In genomic region chr2:32932825-32933755, GRCh38 we compare ENCODE assay signal across 28 cellular contexts. TPM values are rescaled to one million over a fixed set of nuclear protein-coding genes. Genes with fewer than 3 reads are reported as not detected.
"Had no signal": no experiment of that assay in that cellular context is flagged by ENCODE, and none has a peak within 500 bp of the region (broad histone marks: within the 10 kb centered on the region; RNA-seq: fewer than 3 reads in every experiment).

No MANE protein-coding gene starts in this region.

- H2AFZ ChIP-seq: parathyroid adenoma had no signal

- H3K27ac Mint-ChIP-seq: activated naive CD4-positive, alpha-beta T cell treated with anti-CD3 and anti-CD28 coated beads, Interleukin-2, amount 10 ng/mL, durations not matched to agents 7 days and 5 days; activated naive CD8-positive, alpha-beta T cell treated with anti-CD3 and anti-CD28 coated beads, Interleukin-2, amount 10 ng/mL, durations not matched to agents 7 days and 5 days; immature natural killer cell; naive thymus-derived CD4-positive, alpha-beta T cell; stimulated activated naive B cell treated with anti-CD40 and anti-IgM and Interleukin-4, amounts not matched to agents 10 μg/mL and 1 μg/mL and 100 μg/mL, for 72 hours had no signal

- H3K4me3 ChIP-seq: esophagus muscularis mucosa, heart left ventricle, psoas muscle, smooth muscle cell, stomach, thyroid gland, upper lobe of right lung had no signal

- ATAC-seq: foreskin keratinocyte; naive thymus-derived CD4-positive, alpha-beta T cell; psoas muscle; stimulated activated naive B cell treated with anti-CD40 and anti-IgM and Interleukin-4, amounts not matched to agents 10 μg/mL and 1 μg/mL and 100 μg/mL, for 72 hours; upper lobe of right lung had no signal

- H3K9me3 Mint-ChIP-seq: activated naive CD4-positive, alpha-beta T cell treated with anti-CD3 and anti-CD28 coated beads, Interleukin-2, amount 10 ng/mL, durations not matched to agents 7 days and 5 days; activated naive CD8-positive, alpha-beta T cell treated with anti-CD3 and anti-CD28 coated beads, Interleukin-2, amount 10 ng/mL, durations not matched to agents 7 days and 5 days; endodermal cell; immature natural killer cell; neural crest cell had no signal

- H3K4me2 ChIP-seq: smooth muscle cell had no signal

- H3K79me2 ChIP-seq: parathyroid adenoma had no signal

- H3K4me3 Mint-ChIP-seq: activated naive CD4-positive, alpha-beta T cell treated with anti-CD3 and anti-CD28 coated beads, Interleukin-2, amount 10 ng/mL, durations not matched to agents 7 days and 5 days; activated naive CD8-positive, alpha-beta T cell treated with anti-CD3 and anti-CD28 coated beads, Interleukin-2, amount 10 ng/mL, durations not matched to agents 7 days and 5 days; endodermal cell; immature natural killer cell; naive thymus-derived CD4-positive, alpha-beta T cell; neural crest cell; stimulated activated naive B cell treated with anti-CD40 and anti-IgM and Interleukin-4, amounts not matched to agents 10 μg/mL and 1 μg/mL and 100 μg/mL, for 72 hours had no signal

- H3K36me3 ChIP-seq: brain microvascular endothelial cell, esophagus muscularis mucosa, heart left ventricle, stomach, thyroid gland, upper lobe of right lung had no signal

- H3K27me3 ChIP-seq: brain microvascular endothelial cell, foreskin keratinocyte, heart left ventricle, thyroid gland had no signal

- H3K9me3 ChIP-seq: esophagus muscularis mucosa, heart left ventricle, psoas muscle, stomach, thyroid gland, upper lobe of right lung had no signal

- H3K36me3 Mint-ChIP-seq: activated naive CD4-positive, alpha-beta T cell treated with anti-CD3 and anti-CD28 coated beads, Interleukin-2, amount 10 ng/mL, durations not matched to agents 7 days and 5 days; activated naive CD8-positive, alpha-beta T cell treated with anti-CD3 and anti-CD28 coated beads, Interleukin-2, amount 10 ng/mL, durations not matched to agents 7 days and 5 days; immature natural killer cell; naive thymus-derived CD4-positive, alpha-beta T cell; stimulated activated naive B cell treated with anti-CD40 and anti-IgM and Interleukin-4, amounts not matched to agents 10 μg/mL and 1 μg/mL and 100 μg/mL, for 72 hours had no signal

- FAIRE-seq: astrocyte had no signal

- H3K4me1 ChIP-seq: esophagus muscularis mucosa, foreskin keratinocyte, parathyroid adenoma, psoas muscle, thyroid gland, upper lobe of right lung had no signal

- DNase-seq: activated CD4-positive, alpha-beta T cell treated with anti-CD3 and anti-CD28 coated beads for 4 hours; activated CD4-positive, alpha-beta T cell treated with anti-CD3 and anti-CD28 coated beads, Interleukin-2, amount 50 U/mL, for 4 hours; activated CD4-positive, CD25-positive, alpha-beta regulatory T cell; activated gamma-delta T cell; activated naive CD4-positive, alpha-beta T cell treated with anti-CD3 and anti-CD28 coated beads, Interleukin-2, amount 10 ng/mL, durations not matched to agents 7 days and 5 days; activated naive CD8-positive, alpha-beta T cell treated with anti-CD3 and anti-CD28 coated beads, Interleukin-2, amount 10 ng/mL, durations not matched to agents 7 days and 5 days; activated T-cell treated with anti-CD3 and anti-CD28 coated beads, Interleukin-2, amount 50 U/mL, for 1 hour; brain microvascular endothelial cell; caudate nucleus; endodermal cell; foreskin keratinocyte; heart left ventricle; hypothalamus; immature natural killer cell; midbrain; naive thymus-derived CD4-positive, alpha-beta T cell; nucleus accumbens; psoas muscle; stimulated activated CD4-positive, alpha-beta T cell treated with anti-CD3 and anti-CD28 coated beads, Interleukin-1b, Interleukin-23, amount 100 ng/mL, for 48 hours; stimulated activated naive B cell treated with anti-CD40 and anti-IgM and Interleukin-4, amounts not matched to agents 10 μg/mL and 1 μg/mL and 100 μg/mL, for 72 hours; stomach; thyroid gland; upper lobe of right lung had no signal

- H3K4me1 Mint-ChIP-seq: activated naive CD4-positive, alpha-beta T cell treated with anti-CD3 and anti-CD28 coated beads, Interleukin-2, amount 10 ng/mL, durations not matched to agents 7 days and 5 days; activated naive CD8-positive, alpha-beta T cell treated with anti-CD3 and anti-CD28 coated beads, Interleukin-2, amount 10 ng/mL, durations not matched to agents 7 days and 5 days; immature natural killer cell; stimulated activated naive B cell treated with anti-CD40 and anti-IgM and Interleukin-4, amounts not matched to agents 10 μg/mL and 1 μg/mL and 100 μg/mL, for 72 hours had no signal

- H3K9ac ChIP-seq: parathyroid adenoma had no signal

- H3K27ac ChIP-seq: brain microvascular endothelial cell, esophagus muscularis mucosa, foreskin keratinocyte, heart left ventricle, parathyroid adenoma, psoas muscle, stomach, thyroid gland, upper lobe of right lung had no signal

RNA-seq across cellular contexts. Expression of gene LTBP1, which starts 13.7 kb away (rescaled TPM):
- polyA plus RNA-seq: naive thymus-derived CD4-positive, alpha-beta T cell had no signal
